14 cellular contexts compared by ENCODE assay signal in genomic region chr17:30720013-30720471, GRCh38.
DNase-seq lines count a peak whose midpoint lies in the region; ATAC-seq, FAIRE-seq and TF ChIP-seq lines count a peak whose summit lies in the region.
"Had no signal": no experiment of that assay in that cellular context is flagged by ENCODE, and none has a peak within 500 bp of the region (broad histone marks: within the 10 kb centered on the region; RNA-seq: fewer than 3 reads in every experiment).

No MANE protein-coding gene starts in this region.

- H3K9me3 Mint-ChIP-seq in activated T-helper 2 cell treated with anti-CD3 and anti-CD28 coated beads, Interferon-gamma antibody, Interleukin-2, Interleukin-4, amounts not matched to agents 10 μg/mL and 5 μg/mL and 100 μg/mL, durations not matched to agents 14 hours and 24 hours and 36 hours, result no peaks in the 10 kb centered on the region
- no peaks in the 10 kb centered on the region for H3K9me3 Mint-ChIP-seq in activated CD4-positive, alpha-beta T cell treated with anti-CD3 and anti-CD28 coated beads, Interleukin-2, amount 10 ng/mL, durations not matched to agents 7 days and 5 days

- H3K27ac ChIP-seq in stomach, result no peak overlapping the region
- H3K27ac ChIP-seq: A549; BLaER1 treated with 17β-estradiol and CSF1 and Interleukin-3, amounts not matched to agents 10 nM and 100 nM had no signal

- peak; percentile 48 for DNase-seq in activated CD8-positive, alpha-beta memory T cell treated with anti-CD3 and anti-CD28 coated beads, Interleukin-2, amount 50 U/mL, for 48 hours
- DNase-seq in activated CD8-positive, alpha-beta memory T cell treated with anti-CD3 and anti-CD28 coated beads, Interleukin-2, amount 50 U/mL, for 4 hours, result no peak
- peak; percentile 4 for DNase-seq in activated T-helper 2 cell treated with anti-CD3 and anti-CD28 coated beads, Interferon-gamma antibody, Interleukin-2, Interleukin-4, amounts not matched to agents 10 μg/mL and 5 μg/mL and 100 μg/mL, durations not matched to agents 14 hours and 24 hours and 36 hours (ENCODE audit: low spot score)
- DNase-seq in left lobe of liver (ENCODE audit: low spot score) (peak; percentile 36), stomach (peak; percentile 15), D721Med (ENCODE audit: insufficient read length, low spot score) (no peak)
- DNase-seq in activated CD4-positive, alpha-beta T cell treated with anti-CD3 and anti-CD28 coated beads, Interleukin-2, amount 10 ng/mL, durations not matched to agents 7 days and 5 days, result no peak
- DNase-seq: NCI-H1092 had no signal

- TF ChIP-seq CTCF in stomach (IDR thresholded peaks at IDR 0.05) (no peak), D721Med (IDR thresholded peaks at IDR 0.05; ENCODE audit: insufficient read depth, missing control alignments) (no peak)

- no peaks in the 10 kb centered on the region for H3K36me3 ChIP-seq in stomach

- no peak for TF ChIP-seq POLR2A in stomach (IDR thresholded peaks at IDR 0.05)

- CTCF ChIA-PET in activated CD4-positive, alpha-beta T cell treated with anti-CD3 and anti-CD28 coated beads, Interleukin-2, amount 10 ng/mL, durations not matched to agents 7 days and 5 days (lab: Charles Lee), result interaction anchor here (0.6 to 1.0 kb wide), 2 partner anchors 243 to 893 kb away, joined by 3 to 4 read pairs; partner anchors contain the start of gene GOSR1

- no peak overlapping the region for H3K4me3 Mint-ChIP-seq in activated T-helper 2 cell treated with anti-CD3 and anti-CD28 coated beads, Interferon-gamma antibody, Interleukin-2, Interleukin-4, amounts not matched to agents 10 μg/mL and 5 μg/mL and 100 μg/mL, durations not matched to agents 14 hours and 24 hours and 36 hours (ENCODE audit: low read depth)
- H3K4me3 Mint-ChIP-seq in activated CD4-positive, alpha-beta T cell treated with anti-CD3 and anti-CD28 coated beads, Interleukin-2, amount 10 ng/mL, durations not matched to agents 7 days and 5 days, result no peak overlapping the region

- ATAC-seq in left lobe of liver (no peak), GM21381 (IDR thresholded peaks at IDR 0.05; ENCODE audit: unreplicated experiment) (no peak)

- no peak overlapping the region for H3K27ac Mint-ChIP-seq in activated T-helper 2 cell treated with anti-CD3 and anti-CD28 coated beads, Interferon-gamma antibody, Interleukin-2, Interleukin-4, amounts not matched to agents 10 μg/mL and 5 μg/mL and 100 μg/mL, durations not matched to agents 14 hours and 24 hours and 36 hours
- H3K27ac Mint-ChIP-seq in activated CD4-positive, alpha-beta T cell treated with anti-CD3 and anti-CD28 coated beads, Interleukin-2, amount 10 ng/mL, durations not matched to agents 7 days and 5 days, result no peak overlapping the region

- intact Hi-C loops in activated T-helper 2 cell treated with anti-CD3 and anti-CD28 coated beads, Interferon-gamma antibody, Interleukin-2, Interleukin-4, amounts not matched to agents 10 μg/mL and 5 μg/mL and 100 μg/mL, durations not matched to agents 14 hours and 24 hours and 36 hours (cut with micrococcal nuclease), result no loop called here
- intact Hi-C loops in stomach (cut with DNase I; ENCODE audit: low total_unique reads), result no loop called here

- WGBS in stomach, 5 donors, result 95 to 97% (median 97%) methylated on average over 6 to 14 of the region's 14 CpGs

- FAIRE-seq in D721Med (lab: Jason Lieb, UNC), result no peak
- FAIRE-seq: A549, astrocyte, G401.6 had no signal

- peaks cover 2% of the 10 kb centered on the region for H3K27me3 Mint-ChIP-seq in activated T-helper 2 cell treated with anti-CD3 and anti-CD28 coated beads, Interferon-gamma antibody, Interleukin-2, Interleukin-4, amounts not matched to agents 10 μg/mL and 5 μg/mL and 100 μg/mL, durations not matched to agents 14 hours and 24 hours and 36 hours (ENCODE audit: low read depth)
- H3K27me3 Mint-ChIP-seq in activated CD4-positive, alpha-beta T cell treated with anti-CD3 and anti-CD28 coated beads, Interleukin-2, amount 10 ng/mL, durations not matched to agents 7 days and 5 days, result no peaks in the 10 kb centered on the region

- no peaks in the 10 kb centered on the region for H3K36me3 Mint-ChIP-seq in activated T-helper 2 cell treated with anti-CD3 and anti-CD28 coated beads, Interferon-gamma antibody, Interleukin-2, Interleukin-4, amounts not matched to agents 10 μg/mL and 5 μg/mL and 100 μg/mL, durations not matched to agents 14 hours and 24 hours and 36 hours (ENCODE audit: low read depth)
- no peaks in the 10 kb centered on the region for H3K36me3 Mint-ChIP-seq in activated CD4-positive, alpha-beta T cell treated with anti-CD3 and anti-CD28 coated beads, Interleukin-2, amount 10 ng/mL, durations not matched to agents 7 days and 5 days (ENCODE audit: low read depth)

- no peak overlapping the region for H3K4me3 ChIP-seq in stomach
- H3K4me3 ChIP-seq: A549; BLaER1 treated with 17β-estradiol and CSF1 and Interleukin-3, amounts not matched to agents 10 nM and 100 nM; smooth muscle cell had no signal

- no peaks in the 10 kb centered on the region for H3K9me3 ChIP-seq in stomach
- H3K9me3 ChIP-seq: A549; BLaER1 treated with 17β-estradiol and CSF1 and Interleukin-3, amounts not matched to agents 10 nM and 100 nM had no signal

- peaks cover 0 to 8% (median 0%) of the 10 kb centered on the region in 4 donors for H3K4me1 ChIP-seq in stomach
- H3K4me1 ChIP-seq: A549 had no signal

- H3K27me3 ChIP-seq in stomach, result no peaks in the 10 kb centered on the region
- H3K27me3 ChIP-seq: BLaER1 treated with 17β-estradiol and CSF1 and Interleukin-3, amounts not matched to agents 10 nM and 100 nM had no signal

- TF ChIP-seq EP300 in stomach (IDR thresholded peaks at IDR 0.05), result no peak

- POLR2A ChIA-PET in activated CD4-positive, alpha-beta T cell treated with anti-CD3 and anti-CD28 coated beads, Interleukin-2, amount 10 ng/mL, durations not matched to agents 7 days and 5 days (lab: Charles Lee), result no interaction called here

- H3K4me1 Mint-ChIP-seq in activated T-helper 2 cell treated with anti-CD3 and anti-CD28 coated beads, Interferon-gamma antibody, Interleukin-2, Interleukin-4, amounts not matched to agents 10 μg/mL and 5 μg/mL and 100 μg/mL, durations not matched to agents 14 hours and 24 hours and 36 hours (ENCODE audit: low read depth), result peaks cover 10% of the 10 kb centered on the region
- peaks cover 11% of the 10 kb centered on the region for H3K4me1 Mint-ChIP-seq in activated CD4-positive, alpha-beta T cell treated with anti-CD3 and anti-CD28 coated beads, Interleukin-2, amount 10 ng/mL, durations not matched to agents 7 days and 5 days

Comparison
In these comparisons a context has a peak if more than half of its experiments do, and no peak if none do; other contexts are left out.
1. DNase-seq: peak in activated CD8-positive, alpha-beta memory T cell treated with anti-CD3 and anti-CD28 coated beads, Interleukin-2, amount 50 U/mL, for 48 hours (single experiment), activated T-helper 2 cell treated with anti-CD3 and anti-CD28 coated beads, Interferon-gamma antibody, Interleukin-2, Interleukin-4, amounts not matched to agents 10 μg/mL and 5 μg/mL and 100 μg/mL, durations not matched to agents 14 hours and 24 hours and 36 hours (single experiment), left lobe of liver (single experiment) and stomach (single experiment); none in activated CD8-positive, alpha-beta memory T cell treated with anti-CD3 and anti-CD28 coated beads, Interleukin-2, amount 50 U/mL, for 4 hours (single experiment), activated CD4-positive, alpha-beta T cell treated with anti-CD3 and anti-CD28 coated beads, Interleukin-2, amount 10 ng/mL, durations not matched to agents 7 days and 5 days (single experiment) and D721Med (single experiment).